Comparison of ENCODE assay signal across 8 cellular contexts in the genomic region with DNA sequence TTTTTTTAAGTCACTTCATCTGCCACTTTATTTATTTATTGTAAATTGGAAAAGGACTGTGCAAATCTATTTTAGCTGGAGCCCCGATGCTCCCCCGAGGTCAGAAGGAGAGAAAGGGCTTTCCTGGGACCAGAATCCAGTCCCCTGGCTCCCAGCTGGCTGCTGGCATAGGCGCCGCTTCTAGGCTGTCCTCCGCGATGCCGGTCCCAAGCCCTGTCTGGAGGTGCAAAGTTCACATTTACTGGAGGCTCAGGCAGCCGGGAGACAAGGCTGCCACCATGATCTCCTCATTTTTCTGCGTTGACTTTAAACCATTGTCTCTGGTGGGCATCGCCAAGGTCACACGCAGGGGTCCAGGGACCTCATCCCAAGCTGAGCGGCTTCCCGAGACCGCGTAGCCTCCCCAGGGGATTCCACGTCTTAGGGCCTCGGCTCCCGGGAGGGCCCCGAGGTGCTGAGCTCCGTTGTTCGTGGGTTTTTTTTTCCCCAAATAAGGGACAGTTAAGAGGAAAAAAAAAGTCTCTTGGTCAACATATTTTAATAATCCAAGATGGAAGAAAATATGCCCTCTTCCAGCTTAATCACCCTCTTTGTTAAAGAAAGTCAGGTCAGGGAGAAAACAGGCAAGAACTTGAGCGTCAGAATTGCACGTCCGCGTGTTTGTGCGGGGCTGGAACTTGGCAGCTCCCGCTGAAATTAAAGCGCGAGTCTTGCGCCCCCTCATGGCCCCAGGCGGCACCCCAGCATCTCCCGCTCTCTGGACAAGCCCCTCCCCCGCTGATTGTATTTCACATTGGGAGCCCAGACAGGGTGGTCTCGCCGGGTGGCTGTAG. TPM values are rescaled to one million over a fixed set of nuclear protein-coding genes. Genes with fewer than 3 reads are reported as not detected.
DNase-seq lines count a peak whose midpoint lies in the region; ATAC-seq, FAIRE-seq and TF ChIP-seq lines count a peak whose summit lies in the region.

No MANE protein-coding gene starts in this region.

- no TSS peak for BruUV-seq in A673 (replicated peaks; lab: Mats Ljungman, UMichigan)
- BruUV-seq in GM12878 (replicated peaks; lab: Mats Ljungman, UMichigan) = no TSS peak

- TF ChIP-seq RAD21 in GM12878 (IDR thresholded peaks at IDR 0.05; ENCODE audit: insufficient read depth, low read depth, low read length) = peak; percentile 20; the same call in 1 of the 2 replicates

- H3K36me3 ChIP-seq in A673 (ENCODE audit: insufficient read depth, low read length, poor library complexity, severe bottlenecking) (no peaks in the 10 kb centered on the region), Peyer's patch (no peaks in the 10 kb centered on the region), GM12878 (ENCODE audit: control insufficient read depth in 2 of 2, insufficient read depth in 2 of 2, low read length in 1 of 2) (no peaks in the 10 kb centered on the region)

- FAIRE-seq in GM12878 (lab: Jason Lieb, UNC) = no peak

- ATAC-seq in GM19438 (IDR thresholded peaks at IDR 0.05; ENCODE audit: low read depth, unreplicated experiment) (peak; percentile 76), GM12878 (peak; percentile 89), GM21423 (IDR thresholded peaks at IDR 0.05; ENCODE audit: unreplicated experiment) (no peak)

- H3K4me3 ChIP-seq in A673 (ENCODE audit: low read depth, low read length, poor library complexity, severe bottlenecking) = no peak overlapping the region
- H3K4me3 ChIP-seq in Peyer's patch = no peak overlapping the region
- H3K4me3 ChIP-seq in GM12878 = no peak overlapping the region

- CTCF ChIA-PET in A673 (lab: Charles Lee) = interaction anchor here (0.6 to 0.8 kb wide), 2 partner anchors 42 to 308 kb away, joined by 4 read pairs; no protein-coding TSS in a partner anchor
- CTCF ChIA-PET in GM12878 (lab: Yijun Ruan, JAX) = interaction anchor here (0.5 to 2.1 kb wide), 10 partner anchors 9 to 520 kb away, joined by 3 to 13 read pairs (median 3); no protein-coding TSS in a partner anchor

- POLR2A ChIA-PET in A673 (lab: Charles Lee; ENCODE audit: low non-redundant PET) = no interaction called here
- POLR2A ChIA-PET in GM12878 (lab: Charles Lee) = no interaction called here

- no peaks in the 10 kb centered on the region for H3K4me1 ChIP-seq in A673 (ENCODE audit: insufficient read depth, low read length, poor library complexity, severe bottlenecking)
- no peaks in the 10 kb centered on the region for H3K4me1 ChIP-seq in Peyer's patch
- H3K4me1 ChIP-seq in GM12878 (ENCODE audit: control insufficient read depth, insufficient read depth, low read length) = no peaks in the 10 kb centered on the region

- TF ChIP-seq CTCF in A673 (conservative IDR thresholded peaks at IDR 0.05; ENCODE audit: low read depth, low read length) = peak; percentile 81
- peak in 4 of 6 experiments; percentile 39 to 49 (median 41) for TF ChIP-seq CTCF in Peyer's patch (IDR thresholded peaks at IDR 0.05)
- peak; percentile 58 to 71 (median 59) for TF ChIP-seq CTCF in GM12878 (IDR thresholded peaks at IDR 0.05 in 2 of 3, conservative IDR thresholded peaks at IDR 0.05 in 1 of 3; ENCODE audit: control insufficient read depth in 2 of 3, extremely low read depth in 1 of 3, insufficient read depth in 1 of 3, low read depth in 3 of 3, low read length in 3 of 3)

- TF ChIP-seq EP300 in GM12878 (IDR thresholded peaks at IDR 0.05; ENCODE audit: borderline replicate concordance in 1 of 2, control insufficient read depth in 1 of 2, low read depth in 2 of 2, low read length in 2 of 2) = no peak

- TF ChIP-seq POLR2A in Peyer's patch (IDR thresholded peaks at IDR 0.05) (no peak), GM12878 (IDR thresholded peaks at IDR 0.05; ENCODE audit: low read depth, low read length) (no peak)

- no peaks in the 10 kb centered on the region for H3K79me2 ChIP-seq in GM12878 (ENCODE audit: control insufficient read depth, insufficient read depth, low read length)

- H3K27ac ChIP-seq in A673 (ENCODE audit: low read depth, low read length, poor library complexity, severe bottlenecking) (no peak overlapping the region), Peyer's patch (no peak overlapping the region), GM12878 (ENCODE audit: control insufficient read depth, insufficient read depth) (no peak overlapping the region)

- intact Hi-C loops in A673 (cut with micrococcal nuclease; ENCODE audit: unreplicated experiment) (no loop called here), GM12878 (cut with micrococcal nuclease; ENCODE audit: unreplicated experiment) (no loop called here)

- DNase-seq in A673 (ENCODE audit: low spot score) (peak; percentile 69), Peyer's patch (peak in 2 of 3 donors; percentile 61 to 64), GM12878 (ENCODE audit: low read depth, low spot score) (no peak), islet precursor cell (peak; percentile 82), NCI-H446 (lab: John Stamatoyannopoulos, UW) (no peak)
- DNase-seq in stimulated activated CD4-positive, alpha-beta T cell treated with anti-CD3 and anti-CD28 coated beads, TNF-alpha, amount 100 ng/mL, for 24 hours (ENCODE audit: low read depth in 3 of 3) = peak in 2 of 3 experiments; percentile 4 to 61

- in situ Hi-C loops in GM12878 (cut with MboI) = no loop called here

- H3K9me3 ChIP-seq in A673 (ENCODE audit: low read depth, low read length, poor library complexity, severe bottlenecking) (no peaks in the 10 kb centered on the region), Peyer's patch (no peaks in the 10 kb centered on the region), GM12878 (replicated peaks; ENCODE audit: control insufficient read depth, insufficient read depth, low read length) (no peaks in the 10 kb centered on the region)

- SMC1A ChIA-PET in GM12878 (lab: Charles Lee; ENCODE audit: uncharacterized antibody, unreplicated experiment) = no interaction called here

- H2AFZ ChIP-seq in GM12878 (ENCODE audit: control insufficient read depth, low read depth, low read length) = peak overlapping the region; percentile 13; the same call in 1 of the 2 replicates

- H3K4me2 ChIP-seq in GM12878 (ENCODE audit: control insufficient read depth, insufficient read depth) = no peak overlapping the region

- RAD21 ChIA-PET in GM12878 (lab: Charles Lee; ENCODE audit: unreplicated experiment) = interaction anchor here (0.6 to 1.3 kb wide), 3 partner anchors 107 to 250 kb away, joined by 3 to 4 read pairs (median 3); no protein-coding TSS in a partner anchor

- WGBS in GM12878 (ENCODE audit: insufficient coverage, insufficient replicate concordance, low lambda C conversion rate, missing lambda C conversion rate) = 39% methylated on average over 35 of the region's 35 CpGs

- H3K27me3 ChIP-seq in A673 (replicated peaks; ENCODE audit: insufficient read depth, low read depth, low read length, poor library complexity) = peaks cover 7% of the 10 kb centered on the region
- no peaks in the 10 kb centered on the region for H3K27me3 ChIP-seq in Peyer's patch
- H3K27me3 ChIP-seq in GM12878 (replicated peaks in 1 of 2; ENCODE audit: control insufficient read depth in 2 of 2, insufficient read depth in 2 of 2, low read length in 1 of 2) = no peaks in the 10 kb centered on the region; a peak in 2 of 4 replicates

- H4K20me1 ChIP-seq in GM12878 (ENCODE audit: control insufficient read depth, insufficient read depth) = no peaks in the 10 kb centered on the region

- no peak overlapping the region for H3K9ac ChIP-seq in GM12878 (ENCODE audit: control insufficient read depth, insufficient read depth, low read length)

RNA-seq across cellular contexts. Expression of gene RGR, which starts 11.9 kb away (rescaled TPM):
- total RNA-seq in A673 (2021) (not detected in 2 replicates), Peyer's patch (1 to 10 TPM in 1 of 4 donors, not detected in 3; 4.0 TPM), GM12878 (2014; rRNA removed) (not detected in 2 replicates), GM12878 (2014; rRNA removed; fragmentation: Illumina TruSeq; extraction: Trizol) (not detected in 2 replicates), GM12878 (2021) (not detected in 2 replicates)
- not detected in 2 replicates for total RNA-seq in GM12878 (2013; cell fraction: nucleolus; rRNA removed)
- polyA plus RNA-seq in GM12878 (2011; ENCODE audit: low read depth) = not detected
- polyA plus RNA-seq in GM12878 (2011; rRNA removed) (not detected in 2 replicates), GM12878 (2014; fragmentation: Illumina TruSeq; extraction: Trizol) (not detected in 2 replicates), GM12878 (2014; fragmentation: Nextera tagmentation; extraction: Ambion mirVana) (not detected), GM12878 (2014; rRNA removed) (not detected in 2 replicates), GM12878 (2016; fragmentation: Nextera tagmentation; extraction: Ambion mirVana) (not detected)
- not detected in 2 replicates for polyA plus RNA-seq in GM12878 (2011; cell fraction: cytosol; rRNA removed)
- polyA plus RNA-seq in GM12878 (2011; cell fraction: nucleus; rRNA removed) = not detected in 2 replicates
- not detected in 2 replicates for polyA plus RNA-seq in GM12878 (2012)
- polyA minus RNA-seq in GM12878 (2011; rRNA and poly(A)+ RNA removed) = not detected in 2 replicates
- polyA minus RNA-seq in GM12878 (2011; cell fraction: cytosol; rRNA and poly(A)+ RNA removed) = not detected in 2 replicates
- polyA minus RNA-seq in GM12878 (2011; cell fraction: nucleus; rRNA and poly(A)+ RNA removed) = not detected in 2 replicates

RNA-seq across cellular contexts. Expression of gene LRIT1, which starts 15.4 kb away (rescaled TPM):
- total RNA-seq in A673 (2021) = not detected in 2 replicates
- total RNA-seq in Peyer's patch = not detected
- not detected in 2 replicates for total RNA-seq in GM12878 (2013; cell fraction: nucleolus; rRNA removed)
- total RNA-seq in GM12878 (2014; rRNA removed) = not detected in 2 replicates
- not detected in 2 replicates for total RNA-seq in GM12878 (2014; rRNA removed; fragmentation: Illumina TruSeq; extraction: Trizol)
- total RNA-seq in GM12878 (2021) = not detected in 2 replicates
- not detected for polyA plus RNA-seq in GM12878 (2011; ENCODE audit: low read depth)
- not detected in 2 replicates for polyA plus RNA-seq in GM12878 (2011; rRNA removed)
- not detected in 2 replicates for polyA plus RNA-seq in GM12878 (2011; cell fraction: cytosol; rRNA removed)
- polyA plus RNA-seq in GM12878 (2011; cell fraction: nucleus; rRNA removed) = not detected in 2 replicates
- polyA plus RNA-seq in GM12878 (2012) = not detected in 2 replicates
- not detected in 2 replicates for polyA plus RNA-seq in GM12878 (2014; fragmentation: Illumina TruSeq; extraction: Trizol)
- not detected for polyA plus RNA-seq in GM12878 (2014; fragmentation: Nextera tagmentation; extraction: Ambion mirVana)
- polyA plus RNA-seq in GM12878 (2014; rRNA removed) = not detected in 2 replicates
- polyA plus RNA-seq in GM12878 (2016; fragmentation: Nextera tagmentation; extraction: Ambion mirVana) = not detected
- not detected in 2 replicates for polyA minus RNA-seq in GM12878 (2011; rRNA and poly(A)+ RNA removed)
- polyA minus RNA-seq in GM12878 (2011; cell fraction: cytosol; rRNA and poly(A)+ RNA removed) = not detected in 2 replicates
- polyA minus RNA-seq in GM12878 (2011; cell fraction: nucleus; rRNA and poly(A)+ RNA removed) = not detected in 2 replicates

RNA-seq across cellular contexts. Expression of gene LRIT2, which starts 31.4 kb away (rescaled TPM):
- total RNA-seq in A673 (2021) (not detected in 2 replicates), Peyer's patch (not detected), GM12878 (2014; rRNA removed) (not detected in 2 replicates), GM12878 (2014; rRNA removed; fragmentation: Illumina TruSeq; extraction: Trizol) (not detected in 2 replicates), GM12878 (2021) (not detected in 2 replicates)
- total RNA-seq in GM12878 (2013; cell fraction: nucleolus; rRNA removed) = not detected in 2 replicates
- not detected for polyA plus RNA-seq in GM12878 (2011; ENCODE audit: low read depth)
- polyA plus RNA-seq in GM12878 (2011; rRNA removed) (not detected in 2 replicates), GM12878 (2014; fragmentation: Illumina TruSeq; extraction: Trizol) (not detected in 2 replicates), GM12878 (2014; fragmentation: Nextera tagmentation; extraction: Ambion mirVana) (not detected), GM12878 (2014; rRNA removed) (not detected in 2 replicates), GM12878 (2016; fragmentation: Nextera tagmentation; extraction: Ambion mirVana) (not detected)
- polyA plus RNA-seq in GM12878 (2011; cell fraction: cytosol; rRNA removed) = not detected in 2 replicates
- polyA plus RNA-seq in GM12878 (2011; cell fraction: nucleus; rRNA removed) = not detected in 2 replicates
- not detected in 2 replicates for polyA plus RNA-seq in GM12878 (2012)
- not detected in 2 replicates for polyA minus RNA-seq in GM12878 (2011; rRNA and poly(A)+ RNA removed)
- polyA minus RNA-seq in GM12878 (2011; cell fraction: cytosol; rRNA and poly(A)+ RNA removed) = not detected in 2 replicates
- not detected in 2 replicates for polyA minus RNA-seq in GM12878 (2011; cell fraction: nucleus; rRNA and poly(A)+ RNA removed)

Comparison
In these comparisons a context has a peak if more than half of its experiments do, and no peak if none do; other contexts are left out.
1. DNase-seq: peak in A673 (single experiment), Peyer's patch (2 of 3), islet precursor cell (single experiment) and stimulated activated CD4-positive, alpha-beta T cell treated with anti-CD3 and anti-CD28 coated beads, TNF-alpha, amount 100 ng/mL, for 24 hours (2 of 3); none in GM12878 (single experiment) and NCI-H446 (0 of 2).
2. Peak in every context shown above with its lines, with median percentiles within 50 percentile points of each other: CTCF ChIP-seq.